In the genomic region with DNA sequence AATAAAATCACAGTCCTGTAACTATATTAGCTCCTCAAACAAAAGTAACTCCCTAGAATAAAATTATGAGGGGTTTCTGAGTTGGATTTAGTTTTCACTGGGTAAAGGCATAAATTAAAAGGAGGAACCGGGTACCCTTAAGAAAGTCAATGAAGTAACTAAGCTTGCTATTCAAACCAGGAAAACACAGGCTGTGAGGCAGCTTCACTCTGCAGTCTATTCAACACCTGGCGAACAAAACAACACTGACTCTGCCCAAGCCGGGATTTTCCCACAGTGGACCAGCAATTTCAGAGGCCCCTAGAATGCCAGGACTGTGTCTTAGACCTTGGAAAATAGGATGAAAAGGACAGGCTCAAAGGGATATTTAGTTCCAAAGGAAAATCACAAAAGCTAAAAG, we compare ENCODE assay signal across 11 cellular contexts. TPM values are rescaled to one million over a fixed set of nuclear protein-coding genes. Genes with fewer than 3 reads are reported as not detected.
DNase-seq lines count a peak whose midpoint lies in the region; ATAC-seq and TF ChIP-seq lines count a peak whose summit lies in the region.
"Had no signal": no experiment of that assay in that cellular context is flagged by ENCODE, and none has a peak within 500 bp of the region (broad histone marks: within the 10 kb centered on the region; RNA-seq: fewer than 3 reads in every experiment).

No MANE protein-coding gene starts in this region.

- no peaks in the 10 kb centered on the region for H3K27me3 Mint-ChIP-seq in activated T-cell treated with anti-CD3 and anti-CD28 coated beads, Interleukin-2, amount 50 U/mL, for 4 hours (ENCODE audit: low read depth)

- H3K9me3 Mint-ChIP-seq in activated T-cell treated with anti-CD3 and anti-CD28 coated beads, Interleukin-2, amount 50 U/mL, for 4 hours = no peaks in the 10 kb centered on the region

- DNase-seq in activated T-cell treated with anti-CD3 and anti-CD28 coated beads, Interleukin-2, amount 50 U/mL, for 4 hours = no peak
- DNase-seq in activated T-cell treated with anti-CD3 and anti-CD28 coated beads, Interleukin-2, amount 50 U/mL, for 48 hours = no peak
- DNase-seq in SK-N-MC (ENCODE audit: low read depth, low spot score) (no peak), fibroblast of mammary gland (ENCODE audit: low read depth) (peak; percentile 24), SIG-M5 (lab: John Stamatoyannopoulos, UW) (no peak), NAMALWA (ENCODE audit: low spot score) (no peak)
- DNase-seq: GOT3; NCI-H146; stimulated activated CD4-positive, alpha-beta T cell treated with anti-CD3 and anti-CD28 coated beads, Interleukin-4, amount 100 ng/mL, for 4 hours had no signal

- no peaks in the 10 kb centered on the region for H3K36me3 ChIP-seq in SK-N-MC (ENCODE audit: insufficient read depth, low read length)
- no peaks in the 10 kb centered on the region for H3K36me3 ChIP-seq in stomach smooth muscle (ENCODE audit: control insufficient read depth in 2 of 2, insufficient read depth in 2 of 2, low read length in 2 of 2)

- ATAC-seq in activated T-cell treated with anti-CD3 and anti-CD28 coated beads, Interleukin-2, amount 50 U/mL, for 4 hours = no peak
- ATAC-seq in GM19397 (IDR thresholded peaks at IDR 0.05; ENCODE audit: unreplicated experiment) = no peak

- H3K4me1 Mint-ChIP-seq in activated T-cell treated with anti-CD3 and anti-CD28 coated beads, Interleukin-2, amount 50 U/mL, for 4 hours (ENCODE audit: low read depth) = peaks cover 47% of the 10 kb centered on the region

- H3K4me1 ChIP-seq in stomach smooth muscle (ENCODE audit: control insufficient read depth, insufficient read depth, low read length) = peaks cover 9% of the 10 kb centered on the region

- H3K27ac ChIP-seq in SK-N-MC = peak overlapping the region; percentile 21; the same call in 1 of the 2 replicates
- peak overlapping the region; percentile 46 for H3K27ac ChIP-seq in stomach smooth muscle (ENCODE audit: low read length)

- H3K4me3 ChIP-seq in SK-N-MC (no peak overlapping the region), fibroblast of mammary gland (ENCODE audit: control insufficient read depth, low read depth, low read length) (no peak overlapping the region), stomach smooth muscle (ENCODE audit: low read length in 2 of 2) (peak overlapping the region in 1 of 2 donors; percentile 52)

- H3K9me3 ChIP-seq in SK-N-MC (ENCODE audit: low read depth, low read length) = no peaks in the 10 kb centered on the region
- H3K9me3 ChIP-seq in stomach smooth muscle (ENCODE audit: control insufficient read depth in 2 of 2, low read length in 2 of 2) = no peaks in the 10 kb centered on the region

- peak overlapping the region; percentile 17 for H3K4me3 Mint-ChIP-seq in activated T-cell treated with anti-CD3 and anti-CD28 coated beads, Interleukin-2, amount 50 U/mL, for 4 hours

- no peaks in the 10 kb centered on the region for H3K27me3 ChIP-seq in stomach smooth muscle (ENCODE audit: control insufficient read depth in 1 of 2, insufficient read depth in 2 of 2, low read length in 2 of 2)

- peaks cover 3% of the 10 kb centered on the region for H3K36me3 Mint-ChIP-seq in activated T-cell treated with anti-CD3 and anti-CD28 coated beads, Interleukin-2, amount 50 U/mL, for 4 hours (ENCODE audit: insufficient read depth)

- H3K9ac ChIP-seq in SK-N-MC (ENCODE audit: insufficient read length) = no peak overlapping the region
- H3K9ac ChIP-seq in stomach smooth muscle (ENCODE audit: low read length in 2 of 2) = peak overlapping the region in 1 of 2 donors; percentile 55

- TF ChIP-seq CTCF in fibroblast of mammary gland (conservative IDR thresholded peaks at IDR 0.05; ENCODE audit: control insufficient read depth, insufficient read depth, low read depth, low read length) = no peak

RNA-seq across cellular contexts. Expression of gene CREB1, which starts 24.6 kb away (rescaled TPM):
- total RNA-seq in activated T-cell treated with anti-CD3 and anti-CD28 coated beads, Interleukin-2, amount 50 U/mL, for 4 hours = 10 to 100 TPM; 55.2 to 71.1 (median 59.5) TPM
